19 cellular contexts compared by ENCODE assay signal in the genomic region with DNA sequence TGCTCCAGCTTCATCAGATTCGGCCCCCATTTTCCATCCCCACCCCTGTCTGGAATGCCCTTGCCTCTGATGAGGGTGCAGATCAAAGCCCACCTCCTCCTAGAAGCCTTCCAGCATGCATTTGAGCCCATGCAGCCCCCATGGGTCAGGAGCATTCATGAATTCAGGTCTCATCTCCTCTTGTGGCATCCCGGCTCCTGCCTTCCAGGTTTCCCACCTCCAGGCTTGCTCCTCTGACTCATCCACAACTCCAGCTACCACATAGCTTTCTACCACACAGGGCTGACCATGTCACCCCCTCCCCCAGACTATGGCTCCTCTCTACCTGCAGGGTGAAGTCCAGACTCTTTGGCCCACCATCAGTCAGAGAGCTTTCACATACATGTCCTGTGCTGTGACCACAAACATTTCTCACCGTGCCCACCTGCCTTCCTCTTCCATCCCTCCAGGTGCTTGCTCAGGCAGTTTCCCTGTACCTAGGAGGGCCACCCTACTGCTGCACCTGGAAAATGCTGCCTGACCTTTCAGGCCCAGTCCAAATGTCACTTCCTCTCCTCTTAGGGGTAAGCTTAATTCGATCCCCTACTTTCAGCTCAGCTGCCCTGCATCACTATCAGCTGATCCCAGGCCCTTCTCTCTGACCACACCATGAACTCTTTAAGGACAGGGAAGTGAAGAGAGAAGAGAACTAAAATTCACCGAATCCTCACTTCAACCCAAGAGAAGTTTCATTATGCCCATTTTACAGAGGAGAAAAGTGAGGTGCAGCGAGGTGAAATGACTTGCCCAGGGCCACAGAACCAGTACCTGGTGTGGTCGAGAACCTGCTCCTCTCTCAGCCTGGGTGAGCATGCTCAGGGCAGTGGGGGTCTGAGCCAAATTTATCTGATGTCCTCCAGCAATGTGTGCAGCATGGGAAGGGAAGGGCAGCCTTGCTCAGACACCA. TPM values are rescaled to one million over a fixed set of nuclear protein-coding genes. Genes with fewer than 3 reads are reported as not detected.
DNase-seq lines count a peak whose midpoint lies in the region; TF ChIP-seq lines count a peak whose summit lies in the region.
"Had no signal": no experiment of that assay in that cellular context is flagged by ENCODE, and none has a peak within 500 bp of the region (broad histone marks: within the 10 kb centered on the region; RNA-seq: fewer than 3 reads in every experiment).

No MANE protein-coding gene starts in this region.

- H3K4me3 Mint-ChIP-seq in activated T-cell treated with anti-CD3 and anti-CD28 coated beads, Interleukin-2, amount 50 U/mL, for 24 hours = no peak overlapping the region
- H3K4me3 Mint-ChIP-seq: HFFc6, memory B cell had no signal

- 58 to 67% methylated on average over 3 to 5 of the region's 7 CpGs for WGBS in mesodermal cell (ENCODE audit: insufficient coverage in 2 of 2), 2 experiments

- no peaks in the 10 kb centered on the region for H3K36me3 ChIP-seq in mesodermal cell (ENCODE audit: control insufficient read depth, insufficient read depth, low read length)
- H3K36me3 ChIP-seq: adrenal gland, BE2C had no signal

- peaks cover 19% of the 10 kb centered on the region for H3K4me1 ChIP-seq in mesodermal cell (ENCODE audit: control insufficient read depth, insufficient read depth, low read length, poor library complexity, severe bottlenecking)
- H3K4me1 ChIP-seq: adrenal gland, BE2C had no signal

- H3K4me3 ChIP-seq in mesodermal cell (ENCODE audit: extremely low read depth, insufficient read depth, low read length, poor library complexity, severe bottlenecking) = no peak overlapping the region
- H3K4me3 ChIP-seq: adrenal gland, PC-9 had no signal

- peaks cover 7% of the 10 kb centered on the region for H3K4me1 Mint-ChIP-seq in activated T-cell treated with anti-CD3 and anti-CD28 coated beads, Interleukin-2, amount 50 U/mL, for 24 hours (ENCODE audit: low read depth)

- TF ChIP-seq POLR2A in erythroblast (IDR thresholded peaks at IDR 0.05; ENCODE audit: low read length) = no peak

- H3K9me3 ChIP-seq in mesodermal cell (ENCODE audit: control insufficient read depth, low read length) = no peaks in the 10 kb centered on the region
- H3K9me3 ChIP-seq: adrenal gland, BE2C had no signal

- no peaks in the 10 kb centered on the region for H3K36me3 Mint-ChIP-seq in activated T-cell treated with anti-CD3 and anti-CD28 coated beads, Interleukin-2, amount 50 U/mL, for 24 hours (ENCODE audit: low read depth)
- H3K36me3 Mint-ChIP-seq: memory B cell had no signal

- peaks cover 33% of the 10 kb centered on the region for H3K27me3 Mint-ChIP-seq in activated T-cell treated with anti-CD3 and anti-CD28 coated beads, Interleukin-2, amount 50 U/mL, for 24 hours

- H3K27ac ChIP-seq in mesodermal cell (ENCODE audit: low read depth, low read length, severe bottlenecking) = peak overlapping the region; percentile 91
- H3K27ac ChIP-seq: PC-9 had no signal

- H3K9me3 Mint-ChIP-seq in activated T-cell treated with anti-CD3 and anti-CD28 coated beads, Interleukin-2, amount 50 U/mL, for 24 hours = no peaks in the 10 kb centered on the region
- H3K9me3 Mint-ChIP-seq: HFFc6, memory B cell had no signal

- DNase-seq in CD1c-positive myeloid dendritic cell (ENCODE audit: extremely low spot score) (peak; percentile 57), HK-2 (ENCODE audit: unreplicated experiment) (peak; percentile 20), dermis blood vessel endothelial cell (peak; percentile 61), activated gamma-delta T cell (lab: John Stamatoyannopoulos, UW) (no peak), HuH-7 (ENCODE audit: low spot score) (no peak), erythroblast (lab: John Stamatoyannopoulos, UW) (no peak)
- no peak for DNase-seq in activated T-cell treated with anti-CD3 and anti-CD28 coated beads, Interleukin-2, amount 50 U/mL, for 24 hours
- DNase-seq: activated CD4-positive, alpha-beta T cell treated with anti-CD3 and anti-CD28 coated beads for 1 hour; BE2C; DMS79; HFFc6; NCI-H187; NCI-H524; nucleus accumbens; PC-9 had no signal

- H3K27ac Mint-ChIP-seq in activated T-cell treated with anti-CD3 and anti-CD28 coated beads, Interleukin-2, amount 50 U/mL, for 24 hours = no peak overlapping the region
- H3K27ac Mint-ChIP-seq: HFFc6, memory B cell had no signal

RNA-seq across cellular contexts. Expression of gene FGD5, which starts 13.7 kb away (rescaled TPM):
- total RNA-seq in dermis blood vessel endothelial cell = 103 and 196 TPM in 2 replicates
- polyA plus RNA-seq in mesodermal cell (2013, experiment 1 of 2) = 39.9 TPM
- 27.6 TPM for polyA plus RNA-seq in mesodermal cell (2013, experiment 2 of 2)
- total RNA-seq: HFFc6, LHCN-M2, PC-9 had no signal

Comparison
In these comparisons a context has a peak if more than half of its experiments do, and no peak if none do; other contexts are left out.
1. DNase-seq: peak in CD1c-positive myeloid dendritic cell (single experiment), HK-2 (single experiment) and dermis blood vessel endothelial cell (single experiment); none in activated gamma-delta T cell (single experiment), HuH-7 (single experiment), activated T-cell treated with anti-CD3 and anti-CD28 coated beads, Interleukin-2, amount 50 U/mL, for 24 hours (single experiment) and erythroblast (0 of 2).